ENCODE assay signal across 1 cellular context in genomic region chr19:9720541-9720940, GRCh38.
TF ChIP-seq lines count a peak whose summit lies in the region.

No MANE protein-coding gene starts in this region.

TF ChIP-seq in WTC11, 78 proteins besides CTCF, POLR2A, EP300 and RAD21 (continued from another document):
- TF ChIP-seq MYBL2 (CRISPR knock-in tag; IDR thresholded peaks at IDR 0.05) (no peak), E2F5 (CRISPR knock-in tag; IDR thresholded peaks at IDR 0.05) (no peak), IRF2 (CRISPR knock-in tag; IDR thresholded peaks at IDR 0.05; ENCODE audit: borderline replicate concordance, low read depth) (no peak), ZNF281 (CRISPR knock-in tag; IDR thresholded peaks at IDR 0.05) (no peak), MAX (CRISPR knock-in tag; IDR thresholded peaks at IDR 0.05) (no peak), ZNF121 (CRISPR knock-in tag; IDR thresholded peaks at IDR 0.05) (no peak), ZBTB21 (CRISPR knock-in tag; IDR thresholded peaks at IDR 0.05; ENCODE audit: borderline replicate concordance) (no peak), FOXP4 (CRISPR knock-in tag; IDR thresholded peaks at IDR 0.05) (no peak), ZMAT4 (CRISPR knock-in tag; IDR thresholded peaks at IDR 0.05) (no peak), ZNF263 (CRISPR knock-in tag; IDR thresholded peaks at IDR 0.05; ENCODE audit: low read depth) (no peak)
